8 cellular contexts compared by ENCODE assay signal in genomic region chr4:97479388-97479787, GRCh38.
"Had no signal": no experiment of that assay in that cellular context is flagged by ENCODE, and none has a peak within 500 bp of the region (broad histone marks: within the 10 kb centered on the region; RNA-seq: fewer than 3 reads in every experiment).

No MANE protein-coding gene starts in this region.

- FAIRE-seq: G401.6, GM12878, GM12891, GM12892, GM18507, GM19239 had no signal

- DNase-seq: GDM1, GF-D8 had no signal

- ATAC-seq: GM12878 had no signal

- H3K4me3 ChIP-seq: GM12878 had no signal
